ENCODE assay signal across 24 cellular contexts in the genomic region with DNA sequence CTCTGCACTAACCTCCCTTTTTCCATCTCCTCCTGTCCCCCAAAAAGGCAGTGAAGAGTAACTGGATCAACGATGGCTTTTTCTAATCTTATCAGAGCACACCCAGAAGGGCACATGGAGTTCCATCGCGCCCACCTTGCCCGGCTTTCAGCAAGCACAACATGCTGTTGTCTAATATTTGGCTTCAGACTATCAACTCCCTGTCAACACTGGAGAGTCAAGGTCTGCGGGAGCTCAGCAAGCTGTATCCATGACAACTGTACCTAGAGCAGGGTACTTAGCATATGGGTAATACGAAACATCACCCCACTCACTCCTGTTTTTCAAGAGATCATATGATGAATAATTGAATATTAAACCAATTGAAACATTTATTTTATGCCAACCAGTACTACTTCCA.
DNase-seq lines count a peak whose midpoint lies in the region; ATAC-seq and TF ChIP-seq lines count a peak whose summit lies in the region.
"Had no signal": no experiment of that assay in that cellular context is flagged by ENCODE, and none has a peak within 500 bp of the region (broad histone marks: within the 10 kb centered on the region; RNA-seq: fewer than 3 reads in every experiment).

No MANE protein-coding gene starts in this region.

- DNase-seq in GM23338 (ENCODE audit: low spot score) (peak; percentile 43), NCI-H2081 treated with DMSO at 0.1 percent for 48 hours (lab: John Stamatoyannopoulos, UW) (peak; percentile 14), WTC11 (ENCODE audit: low spot score) (peak; percentile 17), left kidney (ENCODE audit: low read depth, low spot score) (peak; percentile 47), foreskin keratinocyte (no peak), hepatic stellate cell (ENCODE audit: low spot score) (no peak), AG20443 (ENCODE audit: low spot score) (no peak)
- DNase-seq: activated CD4-positive, alpha-beta T cell treated with anti-CD3 and anti-CD28 coated beads for 48 hours; activated naive CD4-positive, alpha-beta T cell treated with anti-CD3 and anti-CD28 coated beads, Interleukin-2, amount 50 U/mL, for 16 hours; activated T-cell treated with anti-CD3 and anti-CD28 coated beads, Interleukin-2, amount 50 U/mL, for 72 hours; CD8-positive, alpha-beta memory T cell; foreskin melanocyte; HFFc6; naive thymus-derived CD4-positive, alpha-beta T cell; NCI-H82; PC-9; right lobe of liver; SIG-M5; stimulated activated naive CD8-positive, alpha-beta T cell treated with anti-CD3 and anti-CD28 coated beads, Interleukin-15, amount 100 ng/mL, for 72 hours; T-helper 1 cell; tibial artery had no signal

- no peaks in the 10 kb centered on the region for H3F3A ChIP-seq in GM23338 (replicated peaks; ENCODE audit: low read depth)

- H3K4me1 Mint-ChIP-seq in GM23338 (peaks cover 11% of the 10 kb centered on the region; the same call in 2 of the 3 replicates), WTC11 (peaks cover 21% of the 10 kb centered on the region)
- H3K4me1 Mint-ChIP-seq: CD8-positive, alpha-beta memory T cell; naive thymus-derived CD4-positive, alpha-beta T cell; stimulated activated naive CD8-positive, alpha-beta T cell treated with anti-CD3 and anti-CD28 coated beads, Interleukin-15, amount 100 ng/mL, for 72 hours had no signal

- H3K4me3 Mint-ChIP-seq in GM23338, result no peak overlapping the region
- peak overlapping the region; percentile 20; the same call in 1 of the 2 replicates for H3K4me3 Mint-ChIP-seq in WTC11
- H3K4me3 Mint-ChIP-seq: activated T-cell treated with anti-CD3 and anti-CD28 coated beads, Interleukin-2, amount 50 U/mL, for 72 hours; CD8-positive, alpha-beta memory T cell; HFFc6; naive thymus-derived CD4-positive, alpha-beta T cell; stimulated activated naive CD8-positive, alpha-beta T cell treated with anti-CD3 and anti-CD28 coated beads, Interleukin-15, amount 100 ng/mL, for 72 hours had no signal

- H3K9me2 ChIP-seq in GM23338 (ENCODE audit: insufficient read depth), result no peaks in the 10 kb centered on the region

- no peaks in the 10 kb centered on the region for H3K79me2 ChIP-seq in GM23338 (replicated peaks; ENCODE audit: insufficient read depth)

- H3K27me3 ChIP-seq in GM23338 (ENCODE audit: insufficient read depth) (no peaks in the 10 kb centered on the region), foreskin keratinocyte (no peaks in the 10 kb centered on the region)
- H3K27me3 ChIP-seq: right lobe of liver, tibial artery had no signal

- no peaks in the 10 kb centered on the region for H3K9me3 Mint-ChIP-seq in GM23338
- no peaks in the 10 kb centered on the region for H3K9me3 Mint-ChIP-seq in WTC11

- H2AFZ ChIP-seq in GM23338, result no peak overlapping the region
- H2AFZ ChIP-seq: PC-9 had no signal

- peak; percentile 70 for ATAC-seq in GM23338
- peak; percentile 72 for ATAC-seq in WTC11
- ATAC-seq in foreskin keratinocyte, result no peak
- ATAC-seq: activated T-cell treated with anti-CD3 and anti-CD28 coated beads, Interleukin-2, amount 50 U/mL, for 72 hours; GM12878; naive thymus-derived CD4-positive, alpha-beta T cell; right lobe of liver; stimulated activated naive CD8-positive, alpha-beta T cell treated with anti-CD3 and anti-CD28 coated beads, Interleukin-15, amount 100 ng/mL, for 72 hours had no signal

- CTCF ChIA-PET in WTC11 (lab: Charles Lee), result interaction anchor here (0.7 kb wide), 1 partner anchor 409 kb away, joined by 4 read pairs; no protein-coding TSS in a partner anchor

- H3K27me3 Mint-ChIP-seq in GM23338 (ENCODE audit: insufficient read depth, low read depth, poor library complexity) (no peaks in the 10 kb centered on the region), WTC11 (ENCODE audit: low read depth) (no peaks in the 10 kb centered on the region)
- H3K27me3 Mint-ChIP-seq: stimulated activated naive CD8-positive, alpha-beta T cell treated with anti-CD3 and anti-CD28 coated beads, Interleukin-15, amount 100 ng/mL, for 72 hours had no signal

- H3K4me1 ChIP-seq in GM23338 (ENCODE audit: insufficient read depth), result no peaks in the 10 kb centered on the region
- no peaks in the 10 kb centered on the region for H3K4me1 ChIP-seq in foreskin keratinocyte
- H3K4me1 ChIP-seq: right lobe of liver, tibial artery had no signal

- POLR2A ChIA-PET in WTC11 (lab: Charles Lee), result no interaction called here

- no peaks in the 10 kb centered on the region for H3K36me3 Mint-ChIP-seq in GM23338 (ENCODE audit: low read depth)
- H3K36me3 Mint-ChIP-seq in WTC11, result no peaks in the 10 kb centered on the region
- H3K36me3 Mint-ChIP-seq: CD8-positive, alpha-beta memory T cell; naive thymus-derived CD4-positive, alpha-beta T cell had no signal

- H3K4me2 ChIP-seq in GM23338, result no peak overlapping the region
- H3K4me2 ChIP-seq: KMS-11, PC-9 had no signal

- no peaks in the 10 kb centered on the region for H3K36me3 ChIP-seq in GM23338 (ENCODE audit: insufficient read depth)
- H3K36me3 ChIP-seq: right lobe of liver, tibial artery had no signal

- no peaks in the 10 kb centered on the region for H4K20me1 ChIP-seq in GM23338 (replicated peaks; ENCODE audit: insufficient read depth)

- H3K4me3 ChIP-seq in GM23338, result no peak overlapping the region
- H3K4me3 ChIP-seq: GM12878, PC-9, right lobe of liver, tibial artery had no signal

- H3K27ac ChIP-seq in GM23338 (ENCODE audit: low read depth) (no peak overlapping the region), foreskin keratinocyte (no peak overlapping the region)
- H3K27ac ChIP-seq: epithelial cell of prostate, KMS-11, PC-9, right lobe of liver, tibial artery had no signal

- no peak overlapping the region for H3K27ac Mint-ChIP-seq in GM23338
- H3K27ac Mint-ChIP-seq in WTC11, result no peak overlapping the region
- H3K27ac Mint-ChIP-seq: activated T-cell treated with anti-CD3 and anti-CD28 coated beads, Interleukin-2, amount 50 U/mL, for 72 hours; CD8-positive, alpha-beta memory T cell; HFFc6; naive thymus-derived CD4-positive, alpha-beta T cell; stimulated activated naive CD8-positive, alpha-beta T cell treated with anti-CD3 and anti-CD28 coated beads, Interleukin-15, amount 100 ng/mL, for 72 hours had no signal

- TF ChIP-seq CTCF in GM23338 (conservative IDR thresholded peaks at IDR 0.05; ENCODE audit: low read depth in 2 of 2), result no peak
- no peak for TF ChIP-seq CTCF in WTC11 (IDR thresholded peaks at IDR 0.05)
- TF ChIP-seq CTCF in foreskin keratinocyte (conservative IDR thresholded peaks at IDR 0.05), result no peak

TF ChIP-seq in GM23338, 12 proteins besides CTCF, POLR2A, EP300 and RAD21 (continues in another document):
- TF ChIP-seq JUNB (IDR thresholded peaks at IDR 0.05; ENCODE audit: unreplicated experiment), result no peak
- TF ChIP-seq, protein P1, sequence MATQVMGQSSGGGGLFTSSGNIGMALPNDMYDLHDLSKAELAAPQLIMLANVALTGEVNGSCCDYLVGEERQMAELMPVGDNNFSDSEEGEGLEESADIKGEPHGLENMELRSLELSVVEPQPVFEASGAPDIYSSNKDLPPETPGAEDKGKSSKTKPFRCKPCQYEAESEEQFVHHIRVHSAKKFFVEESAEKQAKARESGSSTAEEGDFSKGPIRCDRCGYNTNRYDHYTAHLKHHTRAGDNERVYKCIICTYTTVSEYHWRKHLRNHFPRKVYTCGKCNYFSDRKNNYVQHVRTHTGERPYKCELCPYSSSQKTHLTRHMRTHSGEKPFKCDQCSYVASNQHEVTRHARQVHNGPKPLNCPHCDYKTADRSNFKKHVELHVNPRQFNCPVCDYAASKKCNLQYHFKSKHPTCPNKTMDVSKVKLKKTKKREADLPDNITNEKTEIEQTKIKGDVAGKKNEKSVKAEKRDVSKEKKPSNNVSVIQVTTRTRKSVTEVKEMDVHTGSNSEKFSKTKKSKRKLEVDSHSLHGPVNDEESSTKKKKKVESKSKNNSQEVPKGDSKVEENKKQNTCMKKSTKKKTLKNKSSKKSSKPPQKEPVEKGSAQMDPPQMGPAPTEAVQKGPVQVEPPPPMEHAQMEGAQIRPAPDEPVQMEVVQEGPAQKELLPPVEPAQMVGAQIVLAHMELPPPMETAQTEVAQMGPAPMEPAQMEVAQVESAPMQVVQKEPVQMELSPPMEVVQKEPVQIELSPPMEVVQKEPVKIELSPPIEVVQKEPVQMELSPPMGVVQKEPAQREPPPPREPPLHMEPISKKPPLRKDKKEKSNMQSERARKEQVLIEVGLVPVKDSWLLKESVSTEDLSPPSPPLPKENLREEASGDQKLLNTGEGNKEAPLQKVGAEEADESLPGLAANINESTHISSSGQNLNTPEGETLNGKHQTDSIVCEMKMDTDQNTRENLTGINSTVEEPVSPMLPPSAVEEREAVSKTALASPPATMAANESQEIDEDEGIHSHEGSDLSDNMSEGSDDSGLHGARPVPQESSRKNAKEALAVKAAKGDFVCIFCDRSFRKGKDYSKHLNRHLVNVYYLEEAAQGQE (IDR thresholded peaks at IDR 0.05; ENCODE audit: unreplicated experiment), result no peak

TF ChIP-seq in WTC11, 78 proteins besides CTCF, POLR2A, EP300 and RAD21:
- no peak for TF ChIP-seq ZNF219 (CRISPR knock-in tag; IDR thresholded peaks at IDR 0.05; ENCODE audit: borderline replicate concordance)

Comparison
In these comparisons a context has a peak if more than half of its experiments do, and no peak if none do; other contexts are left out.
1. DNase-seq: peak in GM23338 (single experiment), NCI-H2081 treated with DMSO at 0.1 percent for 48 hours (single experiment), WTC11 (single experiment) and left kidney (single experiment); none in foreskin keratinocyte (0 of 2), hepatic stellate cell (single experiment) and AG20443 (single experiment).